Comparison of ENCODE assay signal across 8 cellular contexts in genomic region chr9:105497704-105498103, GRCh38.
"Had no signal": no experiment of that assay in that cellular context is flagged by ENCODE, and none has a peak within 500 bp of the region (broad histone marks: within the 10 kb centered on the region; RNA-seq: fewer than 3 reads in every experiment).

No MANE protein-coding gene starts in this region.

- H3K4me3 ChIP-seq: GM12878 had no signal

- ATAC-seq: GM12878 had no signal

- DNase-seq: GDM1, GF-D8 had no signal

- FAIRE-seq: G401.6, GM12878, GM12891, GM12892, GM18507, GM19239 had no signal
